In the genomic region with DNA sequence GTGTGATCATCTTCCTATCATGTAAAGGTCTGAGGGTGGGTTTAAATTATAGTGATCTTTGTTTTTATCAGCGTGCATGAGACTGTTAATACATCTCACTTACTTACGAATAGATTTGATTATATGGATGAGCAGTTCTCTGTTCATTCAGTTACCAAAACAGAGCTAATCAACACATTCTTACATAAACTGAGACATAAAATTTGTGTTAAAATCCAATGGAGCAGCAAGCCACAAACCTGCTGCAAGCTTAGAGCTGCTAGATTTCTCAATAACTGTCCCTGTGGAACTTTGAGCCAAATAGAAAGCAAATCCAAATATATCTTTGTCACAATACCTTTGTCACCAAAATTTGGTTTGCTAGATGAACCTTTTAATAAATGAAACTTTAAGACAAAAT, we compare ENCODE assay signal across 26 cellular contexts. TPM values are rescaled to one million over a fixed set of nuclear protein-coding genes. Genes with fewer than 3 reads are reported as not detected.
DNase-seq lines count a peak whose midpoint lies in the region; TF ChIP-seq lines count a peak whose summit lies in the region.
"Had no signal": no experiment of that assay in that cellular context is flagged by ENCODE, and none has a peak within 500 bp of the region (broad histone marks: within the 10 kb centered on the region; RNA-seq: fewer than 3 reads in every experiment).

No MANE protein-coding gene starts in this region.

- H3K4me1 ChIP-seq in osteoblast (ENCODE audit: insufficient read depth, low read length) (peaks cover 9% of the 10 kb centered on the region), vagina (no peaks in the 10 kb centered on the region)
- H3K4me1 ChIP-seq: BLaER1 treated with 17β-estradiol and CSF1 and Interleukin-3, amounts not matched to agents 10 nM and 100 nM had no signal

- H3K27ac ChIP-seq in SK-N-MC (peak overlapping the region; percentile 77), osteoblast (ENCODE audit: low read depth, low read length) (no peak overlapping the region), vagina (no peak overlapping the region)
- H3K27ac ChIP-seq: BLaER1 treated with 17β-estradiol and CSF1 and Interleukin-3, amounts not matched to agents 10 nM and 100 nM; GM23248; RWPE1 had no signal

- H3K4me3 ChIP-seq in AG10803 (ENCODE audit: low read length) (no peak overlapping the region), SK-N-MC (peak overlapping the region; percentile 45; the same call in 1 of the 2 replicates), epithelial cell of proximal tubule (ENCODE audit: low read depth, low read length) (no peak overlapping the region), osteoblast (ENCODE audit: insufficient read depth, low read length) (no peak overlapping the region), vagina (no peak overlapping the region)
- H3K4me3 ChIP-seq: BLaER1 treated with 17β-estradiol and CSF1 and Interleukin-3, amounts not matched to agents 10 nM and 100 nM; GM23248 had no signal

- peak; percentile 12 for DNase-seq in AG10803 (ENCODE audit: low read depth)
- DNase-seq in SK-N-MC (ENCODE audit: low read depth, low spot score), result no peak
- DNase-seq in epithelial cell of proximal tubule (ENCODE audit: low read depth), result peak; percentile 79
- DNase-seq in osteoblast (ENCODE audit: insufficient read length, low spot score, missing footprints), result no peak
- no peak for DNase-seq in activated T-cell treated with anti-CD3 and anti-CD28 coated beads, Interleukin-2, amount 50 U/mL, for 1 hour
- no peak for DNase-seq in GM19238 (ENCODE audit: insufficient read length, low spot score)
- DNase-seq in vagina (ENCODE audit: extremely low spot score in 2 of 2), result no peak
- DNase-seq in EL, result no peak
- DNase-seq: 8988T; AML-193; CD4-positive, alpha-beta T cell; DMS 273 treated with DMSO at 0.1 percent for 48 hours; DMS79; GF-D8; GM23248; H7; Karpas-422; NCI-H1092; NCI-H1417 treated with DMSO at 0.1 percent for 48 hours; NCI-H1694 treated with DMSO at 0.1 percent for 48 hours; NCI-H2081; NCI-H2227 treated with DMSO at 0.1 percent for 48 hours; NCI-H526 treated with DMSO at 0.1 percent for 48 hours; SHP77 treated with DMSO at 0.1 percent for 48 hours had no signal

- no peak overlapping the region for H3K4me2 ChIP-seq in osteoblast (ENCODE audit: insufficient read depth, low read length)
- H3K4me2 ChIP-seq: BLaER1 treated with 17β-estradiol and CSF1 and Interleukin-3, amounts not matched to agents 10 nM and 100 nM had no signal

- intact Hi-C loops in vagina (cut with DNase I), result no loop called here

- no peaks in the 10 kb centered on the region for H3K79me2 ChIP-seq in osteoblast (ENCODE audit: insufficient read depth, low read length)

- no peaks in the 10 kb centered on the region for H3K9me3 ChIP-seq in SK-N-MC (ENCODE audit: low read depth, low read length)
- H3K9me3 ChIP-seq in osteoblast (ENCODE audit: low read depth, low read length), result no peaks in the 10 kb centered on the region
- H3K9me3 ChIP-seq in vagina, result no peaks in the 10 kb centered on the region
- H3K9me3 ChIP-seq: BLaER1 treated with 17β-estradiol and CSF1 and Interleukin-3, amounts not matched to agents 10 nM and 100 nM had no signal

- H3K36me3 ChIP-seq in SK-N-MC (ENCODE audit: insufficient read depth, low read length) (no peaks in the 10 kb centered on the region), osteoblast (ENCODE audit: insufficient read depth, low read length) (no peaks in the 10 kb centered on the region), vagina (no peaks in the 10 kb centered on the region)
- H3K36me3 ChIP-seq: BLaER1 treated with 17β-estradiol and CSF1 and Interleukin-3, amounts not matched to agents 10 nM and 100 nM had no signal

- H2AFZ ChIP-seq in osteoblast (ENCODE audit: low read length), result peak overlapping the region; percentile 5
- H2AFZ ChIP-seq: GM23248 had no signal

- TF ChIP-seq POLR2A in vagina (IDR thresholded peaks at IDR 0.05), result no peak

- TF ChIP-seq CTCF in AG10803 (conservative IDR thresholded peaks at IDR 0.05; ENCODE audit: low read length) (no peak), epithelial cell of proximal tubule (conservative IDR thresholded peaks at IDR 0.05; ENCODE audit: low read depth, low read length) (no peak), osteoblast (IDR thresholded peaks at IDR 0.05; ENCODE audit: extremely low read depth, low read depth, low read length) (no peak), vagina (IDR thresholded peaks at IDR 0.05) (no peak)

- H4K20me1 ChIP-seq in osteoblast (ENCODE audit: insufficient read depth, low read length), result no peaks in the 10 kb centered on the region
- H4K20me1 ChIP-seq: BLaER1 treated with 17β-estradiol and CSF1 and Interleukin-3, amounts not matched to agents 10 nM and 100 nM had no signal

- no peak overlapping the region for H3K9ac ChIP-seq in SK-N-MC (ENCODE audit: insufficient read length)
- H3K9ac ChIP-seq: BLaER1 treated with 17β-estradiol and CSF1 and Interleukin-3, amounts not matched to agents 10 nM and 100 nM; GM23248 had no signal

- H3K27me3 ChIP-seq in osteoblast (ENCODE audit: insufficient read depth, low read length) (no peaks in the 10 kb centered on the region), vagina (no peaks in the 10 kb centered on the region)
- H3K27me3 ChIP-seq: BLaER1 treated with 17β-estradiol and CSF1 and Interleukin-3, amounts not matched to agents 10 nM and 100 nM had no signal

RNA-seq across cellular contexts. Expression of a gene that starts 50.1 kb away (rescaled TPM):
- total RNA-seq in epithelial cell of proximal tubule, result 8.0 and 9.9 TPM in 2 replicates
- total RNA-seq in osteoblast, result 14.7 and 16.3 TPM in 2 replicates
- 5.9 TPM for total RNA-seq in vagina

Comparison
In these comparisons a context has a peak if more than half of its experiments do, and no peak if none do; other contexts are left out.
1. DNase-seq: peak in AG10803 (single experiment) and epithelial cell of proximal tubule (single experiment); none in SK-N-MC (single experiment), osteoblast (single experiment), activated T-cell treated with anti-CD3 and anti-CD28 coated beads, Interleukin-2, amount 50 U/mL, for 1 hour (single experiment), GM19238 (single experiment), vagina (0 of 2) and EL (single experiment).